20 cellular contexts compared by ENCODE assay signal in the genomic region with DNA sequence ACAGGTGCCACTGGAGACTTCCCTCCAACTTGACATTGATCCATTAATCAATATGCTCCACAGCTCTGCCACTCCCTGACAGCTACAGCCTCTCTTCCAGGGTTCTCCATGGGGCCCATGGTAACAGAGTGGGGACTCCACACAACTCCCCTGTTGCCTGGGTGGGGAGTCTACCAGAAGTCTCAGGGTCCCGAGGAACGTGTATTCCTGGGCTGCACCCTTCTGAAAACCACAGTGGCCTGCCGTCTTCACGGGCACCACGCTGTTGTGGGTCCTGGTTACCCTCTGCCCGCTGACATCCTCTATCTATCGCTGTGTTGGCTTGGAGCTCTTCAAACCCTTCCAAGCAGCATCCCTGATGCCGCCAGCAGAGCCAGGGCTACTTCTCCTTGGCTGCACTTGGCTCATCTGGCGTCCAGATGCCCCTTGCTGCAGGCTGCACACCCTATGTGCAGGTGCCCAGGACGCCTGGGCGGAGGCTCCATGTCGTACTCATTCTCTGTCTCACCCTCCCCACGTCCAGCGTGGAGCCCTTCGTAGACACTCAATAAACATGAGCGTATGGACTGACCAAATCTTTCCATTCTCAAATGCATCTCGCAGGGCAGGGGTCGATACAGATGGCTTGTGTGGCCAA.
DNase-seq lines count a peak whose midpoint lies in the region; ATAC-seq, FAIRE-seq and TF ChIP-seq lines count a peak whose summit lies in the region.
"Had no signal": no experiment of that assay in that cellular context is flagged by ENCODE, and none has a peak within 500 bp of the region (broad histone marks: within the 10 kb centered on the region; RNA-seq: fewer than 3 reads in every experiment).

No MANE protein-coding gene starts in this region.

- POLR2A ChIA-PET in HepG2 (lab: Yijun Ruan, JAX), result no interaction called here
- POLR2A ChIA-PET in OCI-LY7 (lab: Charles Lee), result interaction anchor here (0.5 to 0.7 kb wide), 2 partner anchors 116 to 1276 kb away, joined by 4 to 5 read pairs; no protein-coding TSS in a partner anchor

- H3K79me2 ChIP-seq in HepG2 (ENCODE audit: insufficient read depth, low read length), result no peaks in the 10 kb centered on the region
- H3K79me2 ChIP-seq in OCI-LY7 (ENCODE audit: insufficient read depth, low read depth, low read length), result no peaks in the 10 kb centered on the region
- H3K79me2 ChIP-seq in neural progenitor cell (ENCODE audit: low read depth), result no peaks in the 10 kb centered on the region

- WGBS in HepG2 (ENCODE audit: low lambda C conversion rate), result 47% methylated on average over 12 of the region's 18 CpGs
- 74% methylated on average over 10 of the region's 18 CpGs for WGBS in right lobe of liver (ENCODE audit: insufficient coverage, low coverage, low lambda C conversion rate, missing lambda C conversion rate)

- H3K4me1 ChIP-seq in HepG2 (ENCODE audit: insufficient read depth, low read length) (no peaks in the 10 kb centered on the region), right lobe of liver (no peaks in the 10 kb centered on the region), OCI-LY7 (ENCODE audit: insufficient read depth, low read length, poor library complexity, severe bottlenecking) (peaks cover 48% of the 10 kb centered on the region), neural progenitor cell (no peaks in the 10 kb centered on the region)

- H3F3A ChIP-seq in neural progenitor cell (ENCODE audit: low read depth), result no peaks in the 10 kb centered on the region

- H3K9me2 ChIP-seq in OCI-LY7 (ENCODE audit: insufficient read depth, low read length), result no peaks in the 10 kb centered on the region

- TF ChIP-seq POLR2A in HepG2 (IDR thresholded peaks at IDR 0.05; ENCODE audit: insufficient read depth in 1 of 2, low read depth in 2 of 2, low read length in 2 of 2), result no peak
- TF ChIP-seq POLR2A in right lobe of liver (IDR thresholded peaks at IDR 0.05), result no peak
- no peak for TF ChIP-seq POLR2A in erythroblast (IDR thresholded peaks at IDR 0.05; ENCODE audit: low read length)

- no peak for TF ChIP-seq RAD21 in HepG2 (CRISPR knock-in tag; IDR thresholded peaks at IDR 0.05)

- H3K4me1 Mint-ChIP-seq in neural progenitor cell, result peaks cover 14% of the 10 kb centered on the region

- peaks cover 10% of the 10 kb centered on the region for H3K9me3 Mint-ChIP-seq in neural progenitor cell

- H3K27ac ChIP-seq in HepG2 (ENCODE audit: extremely low read length, insufficient read depth, low read length) (no peak overlapping the region), right lobe of liver (no peak overlapping the region), OCI-LY7 (ENCODE audit: low read depth, low read length, poor library complexity, severe bottlenecking) (no peak overlapping the region), neural progenitor cell (no peak overlapping the region)
- H3K27ac ChIP-seq: KMS-11 had no signal

- H3K9ac ChIP-seq in HepG2 (ENCODE audit: insufficient read depth, low read depth, low read length) (no peak overlapping the region), neural progenitor cell (no peak overlapping the region)
- H3K9ac ChIP-seq: KMS-11 had no signal

- H2AFZ ChIP-seq in HepG2 (ENCODE audit: low read length), result no peak overlapping the region
- peak overlapping the region; percentile 89; the same call in 1 of the 2 replicates for H2AFZ ChIP-seq in OCI-LY7 (ENCODE audit: low read length)
- H2AFZ ChIP-seq in neural progenitor cell (replicated peaks), result no peak overlapping the region

- no peaks in the 10 kb centered on the region for H3K9me3 ChIP-seq in HepG2 (ENCODE audit: low read length)
- H3K9me3 ChIP-seq in right lobe of liver, result no peaks in the 10 kb centered on the region
- peaks cover 24% of the 10 kb centered on the region; the same call in 1 of the 2 replicates for H3K9me3 ChIP-seq in OCI-LY7 (ENCODE audit: low read length)
- no peaks in the 10 kb centered on the region for H3K9me3 ChIP-seq in neural progenitor cell (ENCODE audit: low read depth)
- H3K9me3 ChIP-seq: MG63 had no signal

- TF ChIP-seq CTCF in HepG2 (CRISPR knock-in tag; IDR thresholded peaks at IDR 0.05) (no peak), right lobe of liver (IDR thresholded peaks at IDR 0.05) (no peak), OCI-LY7 (conservative IDR thresholded peaks at IDR 0.05; ENCODE audit: low read length) (no peak), neural progenitor cell (IDR thresholded peaks at IDR 0.05) (no peak)

- peak overlapping the region; percentile 42 for H3K27ac Mint-ChIP-seq in neural progenitor cell
- H3K27ac Mint-ChIP-seq: B cell, HFFc6 had no signal

- no peak for FAIRE-seq in HepG2 (lab: Jason Lieb, UNC)
- FAIRE-seq: H1, RCC 7860 had no signal

- no peaks in the 10 kb centered on the region for H3K36me3 Mint-ChIP-seq in neural progenitor cell

- in situ Hi-C loops in HepG2 (cut with HindIII; ENCODE audit: extremely low pct_ligation_motif_present, low pct_unique_long_range_greater_than_20kb), result no loop called here

- H4K20me1 ChIP-seq in HepG2 (ENCODE audit: insufficient read depth, low read length) (no peaks in the 10 kb centered on the region), OCI-LY7 (ENCODE audit: insufficient read depth, low read length) (no peaks in the 10 kb centered on the region), neural progenitor cell (ENCODE audit: low read depth) (no peaks in the 10 kb centered on the region)

- DNase-seq in HepG2 (ENCODE audit: low spot score), result no peak
- DNase-seq in right lobe of liver, result no peak
- no peak for DNase-seq in OCI-LY7 (ENCODE audit: low spot score)
- no peak for DNase-seq in neural progenitor cell (ENCODE audit: low spot score)
- DNase-seq in NCI-H1930 (lab: John Stamatoyannopoulos, UW), result no peak
- DNase-seq in erythroblast (lab: John Stamatoyannopoulos, UW), result no peak
- DNase-seq in DMS79 (lab: John Stamatoyannopoulos, UW), result no peak
- DNase-seq: EL, HFFc6, MG63, NCI-H1105, NCI-H187, NCI-H2171 treated with DMSO at 0.1 percent for 48 hours, NCI-H510A, NCI-H82, SHP77 had no signal

- intact Hi-C loops in HepG2 (cut with micrococcal nuclease; ENCODE audit: unreplicated experiment) (no loop called here), right lobe of liver (cut with DNase I) (no loop called here), OCI-LY7 (cut with micrococcal nuclease; ENCODE audit: unreplicated experiment) (no loop called here)

- TF ChIP-seq EP300 in HepG2 (IDR thresholded peaks at IDR 0.05; ENCODE audit: low read depth in 2 of 2, low read length in 2 of 2), result no peak
- no peak for TF ChIP-seq EP300 in HepG2 (CRISPR knock-in tag; IDR thresholded peaks at IDR 0.05; ENCODE audit: borderline replicate concordance)

- ATAC-seq in HepG2 (no peak), right lobe of liver (no peak)

- no peak overlapping the region for H3K4me3 ChIP-seq in HepG2 (replicated peaks in 1 of 3; ENCODE audit: insufficient read depth in 1 of 3, low read depth in 2 of 3, low read length in 3 of 3)
- H3K4me3 ChIP-seq in right lobe of liver, result no peak overlapping the region
- H3K4me3 ChIP-seq in OCI-LY7 (ENCODE audit: low read depth, low read length, poor library complexity, severe bottlenecking), result no peak overlapping the region
- H3K4me3 ChIP-seq in neural progenitor cell, result no peak overlapping the region
- H3K4me3 ChIP-seq: MG63 had no signal

- H3K4me3 Mint-ChIP-seq in neural progenitor cell, result no peak overlapping the region
- H3K4me3 Mint-ChIP-seq: B cell, HFFc6 had no signal

- peaks cover 12% of the 10 kb centered on the region for H3K27me3 Mint-ChIP-seq in neural progenitor cell (ENCODE audit: insufficient read depth, low read depth)

- BruUV-seq in HepG2 (replicated peaks; lab: Mats Ljungman, UMichigan) (no TSS peak), OCI-LY7 (replicated peaks; lab: Mats Ljungman, UMichigan) (no TSS peak)

- H3K4me2 ChIP-seq in HepG2 (ENCODE audit: low read depth, low read length), result no peak overlapping the region
- peak overlapping the region; percentile 54; the same call in 1 of the 2 replicates for H3K4me2 ChIP-seq in OCI-LY7 (ENCODE audit: low read length)
- no peak overlapping the region for H3K4me2 ChIP-seq in neural progenitor cell
- H3K4me2 ChIP-seq: KMS-11 had no signal

- CTCF ChIA-PET in HepG2 (lab: Yijun Ruan, JAX; ENCODE audit: low intra/inter-chr PET ratio, low total read pairs) (no interaction called here), OCI-LY7 (lab: Charles Lee; ENCODE audit: unreplicated experiment) (no interaction called here)

- H3K27me3 ChIP-seq in HepG2 (ENCODE audit: control insufficient read depth in 1 of 2, insufficient read depth in 2 of 2, low read length in 2 of 2) (peaks cover 1 to 50% of the 10 kb centered on the region in 2 experiments; a peak in 4 of 5 replicates), right lobe of liver (no peaks in the 10 kb centered on the region), neural progenitor cell (no peaks in the 10 kb centered on the region)

- H3K36me3 ChIP-seq in HepG2 (replicated peaks in 1 of 2; ENCODE audit: control insufficient read depth in 1 of 2, insufficient read depth in 2 of 2, low read length in 2 of 2), result no peaks in the 10 kb centered on the region
- no peaks in the 10 kb centered on the region for H3K36me3 ChIP-seq in right lobe of liver
- peaks cover 3% of the 10 kb centered on the region; the same call in 1 of the 2 replicates for H3K36me3 ChIP-seq in OCI-LY7 (ENCODE audit: insufficient read depth, low read length)
- no peaks in the 10 kb centered on the region for H3K36me3 ChIP-seq in neural progenitor cell
- H3K36me3 ChIP-seq: MG63 had no signal

TF ChIP-seq in HepG2, 621 proteins besides CTCF, POLR2A, EP300 and RAD21:
- TF ChIP-seq KAT2B (IDR thresholded peaks at IDR 0.05; ENCODE audit: borderline replicate concordance, low read depth, low read length) (0 out of 2 replicates have a peak, but pooled peaks have one; percentile 27), RFX5 (IDR thresholded peaks at IDR 0.05; ENCODE audit: low read depth, low read length) (no peak), ZNF260 (CRISPR knock-in tag; IDR thresholded peaks at IDR 0.05; ENCODE audit: borderline replicate concordance, low read depth) (no peak)
TF ChIP-seq in HepG2: peak in this region for 1.
